21 cellular contexts compared by ENCODE assay signal in the genomic region with DNA sequence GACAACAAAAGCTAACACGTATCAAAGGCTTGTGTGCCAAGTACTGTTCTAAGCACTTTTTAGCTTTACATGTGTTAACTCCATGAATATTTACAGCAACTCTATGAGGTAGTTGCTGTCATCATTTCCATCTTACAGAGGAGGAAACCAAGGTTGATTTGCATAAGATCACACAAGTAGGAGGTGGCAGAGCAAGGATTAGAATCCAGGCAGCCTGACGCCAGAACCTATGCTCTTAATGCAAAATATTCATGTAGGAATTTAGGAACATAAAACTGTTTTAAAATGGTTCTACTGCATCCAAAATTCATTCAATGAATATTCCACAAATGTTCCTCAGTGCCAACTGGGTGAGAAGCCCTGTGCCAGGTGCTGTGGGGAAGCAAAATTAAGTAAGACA.
"Had no signal": no experiment of that assay in that cellular context is flagged by ENCODE, and none has a peak within 500 bp of the region (broad histone marks: within the 10 kb centered on the region; RNA-seq: fewer than 3 reads in every experiment).

No MANE protein-coding gene starts in this region.

- H3K27me3 Mint-ChIP-seq: activated CD8-positive, alpha-beta memory T cell treated with anti-CD3 and anti-CD28 coated beads, Interleukin-2, amount 10 ng/mL, durations not matched to agents 7 days and 5 days; activated naive CD8-positive, alpha-beta T cell had no signal

- H3K27ac ChIP-seq: ascending aorta, esophagus squamous epithelium, lower lobe of right lung, neutrophil, right lobe of liver, testis, WERI-Rb-1 had no signal

- H3K9me3 ChIP-seq: ascending aorta, esophagus squamous epithelium, heart right ventricle, lower lobe of right lung, neutrophil, right lobe of liver, testis had no signal

- H3K36me3 ChIP-seq: ascending aorta, esophagus squamous epithelium, heart right ventricle, lower lobe of right lung, neutrophil, right lobe of liver, WERI-Rb-1 had no signal

- ATAC-seq: activated CD8-positive, alpha-beta memory T cell treated with anti-CD3 and anti-CD28 coated beads, Interleukin-2, amount 10 ng/mL, durations not matched to agents 7 days and 5 days; activated CD8-positive, alpha-beta T cell treated with anti-CD3 and anti-CD28 coated beads, Interleukin-2, amount 10 ng/mL, durations not matched to agents 7 days and 5 days had no signal

- H3K27ac Mint-ChIP-seq: activated CD8-positive, alpha-beta memory T cell treated with anti-CD3 and anti-CD28 coated beads, Interleukin-2, amount 10 ng/mL, durations not matched to agents 7 days and 5 days; activated CD8-positive, alpha-beta T cell treated with anti-CD3 and anti-CD28 coated beads, Interleukin-2, amount 10 ng/mL, durations not matched to agents 7 days and 5 days; activated naive CD8-positive, alpha-beta T cell; nephron; T-helper 17 cell had no signal

- H3K4me1 ChIP-seq: ascending aorta, esophagus squamous epithelium, lower lobe of right lung, right lobe of liver, testis had no signal

- H3K36me3 Mint-ChIP-seq: activated CD8-positive, alpha-beta memory T cell treated with anti-CD3 and anti-CD28 coated beads, Interleukin-2, amount 10 ng/mL, durations not matched to agents 7 days and 5 days; activated naive CD8-positive, alpha-beta T cell had no signal

- H3K27me3 ChIP-seq: ascending aorta, esophagus squamous epithelium, heart right ventricle, neutrophil, right lobe of liver, testis had no signal

- H3K4me3 ChIP-seq: ascending aorta, esophagus squamous epithelium, heart right ventricle, lower lobe of right lung, right lobe of liver, testis had no signal

- H3K9me3 Mint-ChIP-seq: nephron had no signal

- DNase-seq: activated CD8-positive, alpha-beta memory T cell treated with anti-CD3 and anti-CD28 coated beads, Interleukin-2, amount 10 ng/mL, durations not matched to agents 7 days and 5 days; activated CD8-positive, alpha-beta T cell treated with anti-CD3 and anti-CD28 coated beads, Interleukin-2, amount 10 ng/mL, durations not matched to agents 7 days and 5 days; activated effector memory CD4-positive, alpha-beta T cell treated with Interleukin-2 at 50 U/mL for 16 hours; activated naive CD4-positive, alpha-beta T cell treated with Interleukin-2 at 50 U/mL for 16 hours; cortex of kidney; esophagus squamous epithelium; foreskin melanocyte; heart right ventricle; lower lobe of right lung; mesendoderm; right lobe of liver; stimulated activated CD4-positive, alpha-beta T cell treated with anti-CD3 and anti-CD28 coated beads, Interleukin-2, amount 100 ng/mL, for 48 hours; stimulated activated naive CD8-positive, alpha-beta T cell treated with anti-CD3 and anti-CD28 coated beads, Interleukin-15, Interleukin-2, amounts not matched to agents 100 U/mL and 50 U/mL, for 24 hours; T-helper 17 cell; T1000; testis; WERI-Rb-1 had no signal

- H3K4me1 Mint-ChIP-seq: activated CD8-positive, alpha-beta memory T cell treated with anti-CD3 and anti-CD28 coated beads, Interleukin-2, amount 10 ng/mL, durations not matched to agents 7 days and 5 days; nephron; T-helper 17 cell had no signal

- H3K4me3 Mint-ChIP-seq: activated CD8-positive, alpha-beta memory T cell treated with anti-CD3 and anti-CD28 coated beads, Interleukin-2, amount 10 ng/mL, durations not matched to agents 7 days and 5 days; activated CD8-positive, alpha-beta T cell treated with anti-CD3 and anti-CD28 coated beads, Interleukin-2, amount 10 ng/mL, durations not matched to agents 7 days and 5 days; activated naive CD8-positive, alpha-beta T cell; nephron; T-helper 17 cell had no signal
